8 cellular contexts compared by ENCODE assay signal in the genomic region with DNA sequence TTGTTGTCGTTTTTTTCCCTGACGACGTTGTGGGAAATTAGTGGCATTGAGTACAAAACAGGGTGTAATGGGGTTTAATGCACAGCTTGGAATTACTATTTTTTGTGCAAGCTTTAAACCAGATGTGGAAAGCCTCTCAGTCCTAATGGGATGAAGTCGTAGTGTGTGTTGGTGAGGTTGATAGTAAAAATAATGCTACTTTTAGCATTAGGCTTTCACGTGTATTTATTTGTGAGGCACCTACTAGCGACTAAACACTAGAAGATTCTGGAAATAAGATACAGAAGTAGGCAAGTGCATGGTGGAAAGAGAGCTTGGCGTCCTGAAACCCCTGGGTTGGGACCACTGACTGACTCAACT. TPM values are rescaled to one million over a fixed set of nuclear protein-coding genes. Genes with fewer than 3 reads are reported as not detected.
DNase-seq lines count a peak whose midpoint lies in the region; ATAC-seq and TF ChIP-seq lines count a peak whose summit lies in the region.

No MANE protein-coding gene starts in this region.

- H4K20me1 ChIP-seq in H9 (ENCODE audit: control insufficient read depth, insufficient read depth, insufficient read length) (no peaks in the 10 kb centered on the region), hepatocyte (ENCODE audit: insufficient read depth, poor library complexity, severe bottlenecking) (no peaks in the 10 kb centered on the region)

- peaks cover 22 to 32% of the 10 kb centered on the region in 2 experiments for H3K9me3 Mint-ChIP-seq in H9
- no peaks in the 10 kb centered on the region for H3K9me3 Mint-ChIP-seq in activated T-helper 17 cell treated with anti-CD3 and anti-CD28 coated beads, Interleukin-2, amount 50 U/mL, for 72 hours
- no peaks in the 10 kb centered on the region for H3K9me3 Mint-ChIP-seq in stimulated activated effector memory CD8-positive, alpha-beta T cell treated with anti-CD3 and anti-CD28 coated beads, Interleukin-12 subunit alpha, Interleukin-12 subunit beta, amount 100 ng/mL, for 72 hours

- DNase-seq in H9 (no peak), hepatocyte (ENCODE audit: low spot score) (no peak), germinal center (ENCODE audit: low spot score) (no peak), HK-2 (ENCODE audit: unreplicated experiment) (no peak), kidney tubule cell (ENCODE audit: low spot score) (no peak)
- no peak for DNase-seq in stimulated activated effector memory CD8-positive, alpha-beta T cell treated with anti-CD3 and anti-CD28 coated beads, Interleukin-12 subunit alpha, Interleukin-12 subunit beta, amount 100 ng/mL, for 72 hours (ENCODE audit: low spot score in 2 of 2)

- H4K8ac ChIP-seq in H9 (replicated peaks; ENCODE audit: insufficient read length, low read depth, low read length) = no peak overlapping the region

- no peak overlapping the region for H3K14ac ChIP-seq in H9 (ENCODE audit: insufficient read depth, low read length)

- H3K27me3 ChIP-seq in H9 (ENCODE audit: insufficient read depth, low read length) = no peaks in the 10 kb centered on the region
- H3K27me3 ChIP-seq in hepatocyte = no peaks in the 10 kb centered on the region

- ATAC-seq in activated T-helper 17 cell treated with anti-CD3 and anti-CD28 coated beads, Interleukin-2, amount 50 U/mL, for 72 hours (replicated peaks) = no peak
- ATAC-seq in stimulated activated effector memory CD8-positive, alpha-beta T cell treated with anti-CD3 and anti-CD28 coated beads, Interleukin-12 subunit alpha, Interleukin-12 subunit beta, amount 100 ng/mL, for 72 hours = no peak
- no peak for ATAC-seq in HG03196 (IDR thresholded peaks at IDR 0.05; ENCODE audit: unreplicated experiment)

- peak overlapping the region; percentile 64 for H3K9ac ChIP-seq in H9 (ENCODE audit: extremely low read depth, insufficient read length, low read length)

- no peak for TF ChIP-seq CTCF in H9 (conservative IDR thresholded peaks at IDR 0.05)
- TF ChIP-seq CTCF in hepatocyte (IDR thresholded peaks at IDR 0.05; ENCODE audit: poor library complexity) = no peak

- H3K4me1 ChIP-seq in H9 (ENCODE audit: insufficient read depth, low read length) = no peaks in the 10 kb centered on the region
- no peaks in the 10 kb centered on the region for H3K4me1 ChIP-seq in hepatocyte (ENCODE audit: insufficient read depth)

- no peak overlapping the region for H3T11ph ChIP-seq in H9 (ENCODE audit: low read length)

- no CpG with 5 or more reads among the region's 7 CpGs for WGBS in H9 (ENCODE audit: extremely low coverage, insufficient read length, low lambda C conversion rate)
- 68% methylated on average over 7 of the region's 7 CpGs for WGBS in hepatocyte (ENCODE audit: low lambda C conversion rate, missing lambda C conversion rate)

- no peak overlapping the region for H3K23ac ChIP-seq in H9 (ENCODE audit: insufficient read length, low read depth, low read length)

- H4K91ac ChIP-seq in H9 (ENCODE audit: insufficient read length, low read depth, low read length) = no peak overlapping the region

- no peaks in the 10 kb centered on the region for H3K9me2 ChIP-seq in hepatocyte (replicated peaks; ENCODE audit: insufficient read depth)

- H2BK5ac ChIP-seq in H9 (ENCODE audit: insufficient read length, low read length) = no peak overlapping the region

- H2BK120ac ChIP-seq in H9 (ENCODE audit: low read depth, low read length, poor library complexity, severe bottlenecking) = no peak overlapping the region

- peaks cover 12% of the 10 kb centered on the region for H3K27me3 Mint-ChIP-seq in H9 (ENCODE audit: low read depth)
- H3K27me3 Mint-ChIP-seq in activated T-helper 17 cell treated with anti-CD3 and anti-CD28 coated beads, Interleukin-2, amount 50 U/mL, for 72 hours = peaks cover 18% of the 10 kb centered on the region

- H2BK15ac ChIP-seq in H9 (ENCODE audit: low read depth, low read length) = no peak overlapping the region

- H3K79me2 ChIP-seq in H9 (ENCODE audit: insufficient read depth, low read length) = peaks cover 12% of the 10 kb centered on the region; the same call in 1 of the 2 replicates
- peaks cover 16% of the 10 kb centered on the region for H3K79me2 ChIP-seq in hepatocyte

- no peak overlapping the region for H3K56ac ChIP-seq in H9 (ENCODE audit: insufficient read length, low read depth, low read length)

- no peak overlapping the region for H3K18ac ChIP-seq in H9 (ENCODE audit: insufficient read length, low read depth, low read length)

- peak overlapping the region; percentile 72 for H3K4me2 ChIP-seq in H9 (ENCODE audit: insufficient read depth, insufficient read length, low read length)
- peak overlapping the region; percentile 73 for H3K4me2 ChIP-seq in hepatocyte

- no peak overlapping the region for H2BK12ac ChIP-seq in H9 (ENCODE audit: insufficient read length, low read depth, low read length)

- peak overlapping the region; percentile 91 to 95 for H3K4me3 Mint-ChIP-seq in H9
- peak overlapping the region; percentile 93 for H3K4me3 Mint-ChIP-seq in activated T-helper 17 cell treated with anti-CD3 and anti-CD28 coated beads, Interleukin-2, amount 50 U/mL, for 72 hours
- peak overlapping the region; percentile 96 for H3K4me3 Mint-ChIP-seq in stimulated activated effector memory CD8-positive, alpha-beta T cell treated with anti-CD3 and anti-CD28 coated beads, Interleukin-12 subunit alpha, Interleukin-12 subunit beta, amount 100 ng/mL, for 72 hours

- peak overlapping the region; percentile 30 for H3K4me3 ChIP-seq in hepatocyte

- no peak overlapping the region for H2BK20ac ChIP-seq in H9 (ENCODE audit: low read depth, low read length, poor library complexity, severe bottlenecking)

- peaks cover 8 to 16% (median 14%) of the 10 kb centered on the region in 3 experiments; a peak in 6 of 7 replicates for H3K36me3 Mint-ChIP-seq in H9 (ENCODE audit: insufficient read depth in 1 of 3, low read depth in 3 of 3)
- peaks cover 7% of the 10 kb centered on the region for H3K36me3 Mint-ChIP-seq in activated T-helper 17 cell treated with anti-CD3 and anti-CD28 coated beads, Interleukin-2, amount 50 U/mL, for 72 hours (ENCODE audit: low read depth)
- H3K36me3 Mint-ChIP-seq in stimulated activated effector memory CD8-positive, alpha-beta T cell treated with anti-CD3 and anti-CD28 coated beads, Interleukin-12 subunit alpha, Interleukin-12 subunit beta, amount 100 ng/mL, for 72 hours = peaks cover 7% of the 10 kb centered on the region

- no peaks in the 10 kb centered on the region for H3K9me3 ChIP-seq in H9 (ENCODE audit: control insufficient read depth, low read depth, low read length)
- H3K9me3 ChIP-seq in hepatocyte (ENCODE audit: low read depth) = no peaks in the 10 kb centered on the region

- peaks cover 4% of the 10 kb centered on the region for H3K23me2 ChIP-seq in H9 (ENCODE audit: insufficient read length, low read depth, low read length, poor library complexity, severe bottlenecking)

- no peak overlapping the region for H4K5ac ChIP-seq in H9 (ENCODE audit: insufficient read length, low read depth, low read length)

- H2AFZ ChIP-seq in H9 (ENCODE audit: low read length) = no peak overlapping the region
- H2AFZ ChIP-seq in hepatocyte = peak overlapping the region; percentile 59

- no peaks in the 10 kb centered on the region for H3K79me1 ChIP-seq in H9 (ENCODE audit: insufficient read depth, low read depth, low read length, poor library complexity, severe bottlenecking)

- H3K27ac ChIP-seq in H9 (ENCODE audit: insufficient read length, low read depth, low read length) (no peak overlapping the region), hepatocyte (peak overlapping the region; percentile 85)

- peaks cover 14 to 16% of the 10 kb centered on the region in 2 experiments for H3K4me1 Mint-ChIP-seq in H9
- peaks cover 23% of the 10 kb centered on the region for H3K4me1 Mint-ChIP-seq in activated T-helper 17 cell treated with anti-CD3 and anti-CD28 coated beads, Interleukin-2, amount 50 U/mL, for 72 hours
- H3K4me1 Mint-ChIP-seq in stimulated activated effector memory CD8-positive, alpha-beta T cell treated with anti-CD3 and anti-CD28 coated beads, Interleukin-12 subunit alpha, Interleukin-12 subunit beta, amount 100 ng/mL, for 72 hours = peaks cover 21% of the 10 kb centered on the region

- H2AK5ac ChIP-seq in H9 (ENCODE audit: insufficient read length, low read length) = no peak overlapping the region

- H3K27ac Mint-ChIP-seq in H9 = peak overlapping the region; percentile 74 to 96 (median 96); a peak in 5 of 7 replicates
- H3K27ac Mint-ChIP-seq in activated T-helper 17 cell treated with anti-CD3 and anti-CD28 coated beads, Interleukin-2, amount 50 U/mL, for 72 hours = peak overlapping the region; percentile 97
- peak overlapping the region; percentile 97 for H3K27ac Mint-ChIP-seq in stimulated activated effector memory CD8-positive, alpha-beta T cell treated with anti-CD3 and anti-CD28 coated beads, Interleukin-12 subunit alpha, Interleukin-12 subunit beta, amount 100 ng/mL, for 72 hours

- H3K4ac ChIP-seq in H9 (ENCODE audit: low read depth, low read length) = no peak overlapping the region

- no peaks in the 10 kb centered on the region for H3K36me3 ChIP-seq in hepatocyte (replicated peaks; ENCODE audit: insufficient read depth, low read depth)

RNA-seq across cellular contexts. Expression of gene ORC5, which starts 0.6 kb away (rescaled TPM):
- 25.9 and 28.2 TPM in 2 replicates for total RNA-seq in H9 (2021)
- total RNA-seq in activated T-helper 17 cell treated with anti-CD3 and anti-CD28 coated beads, Interleukin-2, amount 50 U/mL, for 72 hours = 10 to 100 TPM; 15.6 to 27.7 TPM
- 9.1 and 11.9 TPM in 2 replicates for total RNA-seq in hepatocyte
- 5.5 and 6.7 TPM in 2 replicates for polyA plus RNA-seq in hepatocyte
